Comparison of ENCODE assay signal across 21 cellular contexts in the genomic region with DNA sequence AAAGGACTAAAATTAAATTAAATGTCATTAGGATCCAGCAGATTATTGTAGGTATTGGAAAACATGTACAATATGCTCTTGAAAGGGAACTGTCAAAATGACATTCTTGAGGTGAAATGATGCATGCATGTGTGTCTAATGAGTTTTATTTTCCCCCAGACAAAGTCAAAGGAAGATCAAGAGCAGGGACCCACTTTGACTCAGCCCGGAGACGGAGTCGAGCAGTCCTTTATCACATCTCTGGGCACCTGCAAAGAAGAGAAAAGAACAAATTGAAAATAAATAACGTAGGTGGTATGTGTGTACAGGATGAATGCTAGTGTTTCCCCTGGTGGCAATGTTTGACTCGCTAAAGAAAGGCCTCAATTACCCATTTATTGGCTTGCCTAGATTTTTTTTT.
"Had no signal": no experiment of that assay in that cellular context is flagged by ENCODE, and none has a peak within 500 bp of the region (broad histone marks: within the 10 kb centered on the region; RNA-seq: fewer than 3 reads in every experiment).

No MANE protein-coding gene starts in this region.

- H3K4me3 Mint-ChIP-seq: activated CD4-positive, alpha-beta T cell treated with anti-CD3 and anti-CD28 coated beads, Interleukin-2, amount 10 ng/mL, durations not matched to agents 7 days and 5 days; naive thymus-derived CD8-positive, alpha-beta T cell; type B pancreatic cell had no signal

- H3K4me3 ChIP-seq: gastrocnemius medialis, right lobe of liver, testis had no signal

- H3K4me1 ChIP-seq: gastrocnemius medialis, parathyroid adenoma, right lobe of liver, testis had no signal

- ATAC-seq: gastrocnemius medialis; naive thymus-derived CD8-positive, alpha-beta T cell; right lobe of liver had no signal

- DNase-seq: activated CD4-positive, alpha-beta T cell treated with anti-CD3 and anti-CD28 coated beads, Interleukin-2, amount 10 ng/mL, durations not matched to agents 7 days and 5 days; activated CD8-positive, alpha-beta memory T cell treated with anti-CD3 and anti-CD28 coated beads, Interleukin-2, amount 50 U/mL, for 48 hours; activated effector memory CD4-positive, alpha-beta T cell treated with Interleukin-2 at 50 U/mL for 16 hours; activated naive CD4-positive, alpha-beta T cell treated with anti-CD3 and anti-CD28 coated beads, Interleukin-2, amount 50 U/mL, for 16 hours; activated T-cell treated with anti-CD3 and anti-CD28 coated beads, Interleukin-2, amount 50 U/mL, for 48 hours; cerebellar nuclear complex; cortex of kidney; effector CD4-positive, alpha-beta T cell; gastrocnemius medialis; head of caudate nucleus; kidney; mesendoderm; naive thymus-derived CD8-positive, alpha-beta T cell; right lobe of liver; small intestine; stimulated activated CD4-positive, alpha-beta T cell treated with anti-CD3 and anti-CD28 coated beads, Interleukin-15, amount 100 ng/mL, for 24 hours; stimulated activated CD4-positive, alpha-beta T cell treated with anti-CD3 and anti-CD28 coated beads, Interleukin-2, amount 100 ng/mL, for 48 hours; T-helper 9 cell; testis had no signal

- H3K27ac Mint-ChIP-seq: activated CD4-positive, alpha-beta T cell treated with anti-CD3 and anti-CD28 coated beads, Interleukin-2, amount 10 ng/mL, durations not matched to agents 7 days and 5 days; naive thymus-derived CD8-positive, alpha-beta T cell; type B pancreatic cell had no signal

- H3K36me3 ChIP-seq: gastrocnemius medialis, right lobe of liver had no signal

- H3K36me3 Mint-ChIP-seq: naive thymus-derived CD8-positive, alpha-beta T cell; type B pancreatic cell had no signal

- H3K27me3 ChIP-seq: gastrocnemius medialis, right lobe of liver, testis had no signal

- H3K27ac ChIP-seq: gastrocnemius medialis, parathyroid adenoma, right lobe of liver, testis had no signal

- H3K27me3 Mint-ChIP-seq: type B pancreatic cell had no signal

- H3K9me3 ChIP-seq: gastrocnemius medialis, right lobe of liver, testis had no signal

- H3K9me3 Mint-ChIP-seq: activated CD4-positive, alpha-beta T cell treated with anti-CD3 and anti-CD28 coated beads, Interleukin-2, amount 10 ng/mL, durations not matched to agents 7 days and 5 days; naive thymus-derived CD8-positive, alpha-beta T cell; type B pancreatic cell had no signal
